ENCODE assay signal across 20 cellular contexts in the genomic region with DNA sequence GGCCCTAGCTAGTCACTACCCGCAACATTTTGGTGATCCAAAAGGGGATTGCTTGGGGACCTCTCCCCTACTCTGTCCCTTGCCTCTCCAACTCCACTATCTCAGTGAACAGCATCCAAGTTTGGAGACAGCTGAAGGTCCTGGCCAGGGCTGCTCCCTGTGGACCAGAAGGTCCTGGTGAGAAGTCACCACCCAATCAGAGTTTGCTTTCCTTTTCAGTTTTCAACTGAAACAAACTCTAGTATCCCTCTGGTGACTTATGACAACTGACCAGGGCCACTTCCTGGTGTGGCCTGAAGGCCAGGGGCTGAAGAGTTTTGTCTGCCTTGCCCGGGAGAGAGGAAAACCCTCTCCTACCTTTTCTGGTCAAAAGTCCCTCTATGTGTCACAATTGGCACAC.
DNase-seq lines count a peak whose midpoint lies in the region; ATAC-seq lines count a peak whose summit lies in the region.
"Had no signal": no experiment of that assay in that cellular context is flagged by ENCODE, and none has a peak within 500 bp of the region (broad histone marks: within the 10 kb centered on the region; RNA-seq: fewer than 3 reads in every experiment).

No MANE protein-coding gene starts in this region.

- no peak for DNase-seq in activated naive CD4-positive, alpha-beta T cell treated with anti-CD3 and anti-CD28 coated beads, Interleukin-2, amount 10 ng/mL, durations not matched to agents 7 days and 5 days
- DNase-seq in activated naive CD4-positive, alpha-beta T cell (lab: John Stamatoyannopoulos, UW) = no peak
- peak; percentile 55 for DNase-seq in OCI-M1 (lab: John Stamatoyannopoulos, UW)
- DNase-seq in central memory CD8-positive, alpha-beta T cell (ENCODE audit: low spot score in 2 of 2) = no peak
- DNase-seq in NCI-H1105 (lab: John Stamatoyannopoulos, UW) = no peak
- DNase-seq: aorta; central memory CD4-positive, alpha-beta T cell; DMS79 treated with DMSO at 0.1 percent for 48 hours; left cardiac atrium; MV-4-11; NCI-H2029; NCI-H345; SK-N-SH; small intestine; stimulated activated CD4-positive, alpha-beta T cell treated with anti-CD3 and anti-CD28 coated beads, Interleukin-4, amount 100 ng/mL, for 1 hour had no signal

- H3K4me1 Mint-ChIP-seq in activated naive CD4-positive, alpha-beta T cell treated with anti-CD3 and anti-CD28 coated beads, Interleukin-2, amount 10 ng/mL, durations not matched to agents 7 days and 5 days = peaks cover 92% of the 10 kb centered on the region
- H3K4me1 Mint-ChIP-seq in central memory CD8-positive, alpha-beta T cell = peaks cover 86% of the 10 kb centered on the region
- H3K4me1 Mint-ChIP-seq in stimulated activated memory B cell treated with anti-CD40 and anti-IgM and Interleukin-4, amounts not matched to agents 10 μg/mL and 1 μg/mL and 100 μg/mL, for 72 hours = peaks cover 57% of the 10 kb centered on the region

- H3K9me3 Mint-ChIP-seq in activated naive CD4-positive, alpha-beta T cell treated with anti-CD3 and anti-CD28 coated beads, Interleukin-2, amount 10 ng/mL, durations not matched to agents 7 days and 5 days = no peaks in the 10 kb centered on the region
- H3K9me3 Mint-ChIP-seq in central memory CD8-positive, alpha-beta T cell = no peaks in the 10 kb centered on the region
- H3K9me3 Mint-ChIP-seq in stimulated activated memory B cell treated with anti-CD40 and anti-IgM and Interleukin-4, amounts not matched to agents 10 μg/mL and 1 μg/mL and 100 μg/mL, for 72 hours = no peaks in the 10 kb centered on the region

- CTCF ChIA-PET in activated naive CD4-positive, alpha-beta T cell treated with anti-CD3 and anti-CD28 coated beads, Interleukin-2, amount 10 ng/mL, durations not matched to agents 7 days and 5 days (lab: Charles Lee) = interaction anchor here (1.7 to 4.0 kb wide), 3 partner anchors 17 to 122 kb away, joined by 4 to 23 read pairs (median 8); a partner anchor contains a TSS

- peak overlapping the region; percentile 9 for H3K4me3 Mint-ChIP-seq in activated naive CD4-positive, alpha-beta T cell treated with anti-CD3 and anti-CD28 coated beads, Interleukin-2, amount 10 ng/mL, durations not matched to agents 7 days and 5 days
- peak overlapping the region; percentile 78 for H3K4me3 Mint-ChIP-seq in central memory CD8-positive, alpha-beta T cell
- no peak overlapping the region for H3K4me3 Mint-ChIP-seq in stimulated activated memory B cell treated with anti-CD40 and anti-IgM and Interleukin-4, amounts not matched to agents 10 μg/mL and 1 μg/mL and 100 μg/mL, for 72 hours
- H3K4me3 Mint-ChIP-seq: mesothelial cell of epicardium had no signal

- peaks cover 35% of the 10 kb centered on the region for H3K36me3 Mint-ChIP-seq in activated naive CD4-positive, alpha-beta T cell treated with anti-CD3 and anti-CD28 coated beads, Interleukin-2, amount 10 ng/mL, durations not matched to agents 7 days and 5 days
- H3K36me3 Mint-ChIP-seq in central memory CD8-positive, alpha-beta T cell (ENCODE audit: insufficient read depth) = peaks cover 11% of the 10 kb centered on the region
- no peaks in the 10 kb centered on the region for H3K36me3 Mint-ChIP-seq in stimulated activated memory B cell treated with anti-CD40 and anti-IgM and Interleukin-4, amounts not matched to agents 10 μg/mL and 1 μg/mL and 100 μg/mL, for 72 hours
- H3K36me3 Mint-ChIP-seq: mesothelial cell of epicardium had no signal

- no peak for ATAC-seq in central memory CD8-positive, alpha-beta T cell (replicated peaks; ENCODE audit: extremely low read depth, poor library complexity, severe bottlenecking)
- ATAC-seq in stimulated activated memory B cell treated with anti-CD40 and anti-IgM and Interleukin-4, amounts not matched to agents 10 μg/mL and 1 μg/mL and 100 μg/mL, for 72 hours = no peak
- no peak for ATAC-seq in GM18858 (IDR thresholded peaks at IDR 0.05; ENCODE audit: unreplicated experiment)
- ATAC-seq in GM19395 (IDR thresholded peaks at IDR 0.05; ENCODE audit: unreplicated experiment) = no peak
- ATAC-seq: Panc1 had no signal

- no peaks in the 10 kb centered on the region for H3K27me3 Mint-ChIP-seq in activated naive CD4-positive, alpha-beta T cell treated with anti-CD3 and anti-CD28 coated beads, Interleukin-2, amount 10 ng/mL, durations not matched to agents 7 days and 5 days
- H3K27me3 Mint-ChIP-seq in central memory CD8-positive, alpha-beta T cell = no peaks in the 10 kb centered on the region
- H3K27me3 Mint-ChIP-seq in stimulated activated memory B cell treated with anti-CD40 and anti-IgM and Interleukin-4, amounts not matched to agents 10 μg/mL and 1 μg/mL and 100 μg/mL, for 72 hours = peaks cover 40% of the 10 kb centered on the region

- H3K27ac Mint-ChIP-seq in activated naive CD4-positive, alpha-beta T cell treated with anti-CD3 and anti-CD28 coated beads, Interleukin-2, amount 10 ng/mL, durations not matched to agents 7 days and 5 days = peak overlapping the region; percentile 76
- H3K27ac Mint-ChIP-seq in central memory CD8-positive, alpha-beta T cell (ENCODE audit: low read depth) = peak overlapping the region; percentile 83
- H3K27ac Mint-ChIP-seq in stimulated activated memory B cell treated with anti-CD40 and anti-IgM and Interleukin-4, amounts not matched to agents 10 μg/mL and 1 μg/mL and 100 μg/mL, for 72 hours = peak overlapping the region; percentile 20
- H3K27ac Mint-ChIP-seq: mesothelial cell of epicardium had no signal

Comparison
In these comparisons a context has a peak if more than half of its experiments do, and no peak if none do; other contexts are left out.
1. H3K27ac Mint-ChIP-seq: peak in every context shown above with its lines; median percentile 83 in central memory CD8-positive, alpha-beta T cell; 76 in activated naive CD4-positive, alpha-beta T cell treated with anti-CD3 and anti-CD28 coated beads, Interleukin-2, amount 10 ng/mL, durations not matched to agents 7 days and 5 days; 20 in stimulated activated memory B cell treated with anti-CD40 and anti-IgM and Interleukin-4, amounts not matched to agents 10 μg/mL and 1 μg/mL and 100 μg/mL, for 72 hours.